In the genomic region with DNA sequence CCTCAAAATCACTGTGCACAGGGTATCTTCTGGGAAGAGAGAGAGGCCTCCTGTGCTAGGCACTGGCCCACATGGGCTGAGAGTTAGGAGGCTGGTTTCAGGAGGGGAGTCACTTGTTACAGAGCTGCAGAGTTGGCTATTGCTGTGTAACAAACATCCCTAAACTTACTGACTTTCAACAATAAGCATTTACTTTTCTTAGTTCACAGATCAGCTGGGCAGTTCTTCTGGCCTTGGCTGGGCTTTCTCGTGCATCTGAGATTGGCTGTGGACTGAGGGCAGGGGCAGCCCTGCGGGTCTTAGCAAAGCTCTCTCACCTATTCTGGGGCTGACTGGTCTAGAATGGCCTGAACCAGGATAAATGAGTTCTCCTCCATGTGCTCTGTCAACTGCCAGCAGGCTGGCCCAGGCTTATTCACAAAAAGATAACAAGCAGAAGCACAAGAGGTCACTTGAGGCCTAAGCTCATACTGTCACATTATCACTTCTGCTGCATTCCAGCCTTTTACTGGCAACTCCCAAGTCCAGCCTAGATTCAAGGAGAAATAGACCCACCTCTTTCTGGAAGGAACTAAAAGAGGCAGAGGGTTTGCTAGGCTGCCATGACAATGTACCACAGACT, we compare ENCODE assay signal across 18 cellular contexts. TPM values are rescaled to one million over a fixed set of nuclear protein-coding genes. Genes with fewer than 3 reads are reported as not detected.
DNase-seq lines count a peak whose midpoint lies in the region; ATAC-seq, FAIRE-seq and TF ChIP-seq lines count a peak whose summit lies in the region.
"Had no signal": no experiment of that assay in that cellular context is flagged by ENCODE, and none has a peak within 500 bp of the region (broad histone marks: within the 10 kb centered on the region; RNA-seq: fewer than 3 reads in every experiment).

No MANE protein-coding gene starts in this region.

- H2AFZ ChIP-seq in HepG2 (ENCODE audit: low read length), result no peak overlapping the region

- DNase-seq in HepG2 (ENCODE audit: low spot score) (no peak), right lobe of liver (no peak), coronary artery (ENCODE audit: low spot score) (peak; percentile 16), left ventricle myocardium superior (peak; percentile 35), testis (peak; percentile 48), NCI-H748 (lab: John Stamatoyannopoulos, UW; ENCODE audit: unreplicated experiment) (no peak), amygdala (lab: John Stamatoyannopoulos, UW) (no peak)
- no peak for DNase-seq in natural killer cell treated with Interleukin-12 subunit alpha and Interleukin-12 subunit beta and Interleukin-15 and Interleukin-18, amount 100 ng/mL, for 72 hours (ENCODE audit: low spot score)
- DNase-seq: Calu3; CD8-positive, alpha-beta T cell; DMS79 treated with DMSO at 0.1 percent for 48 hours; HCEC 1CT; HFFc6 had no signal

- H3K4me1 ChIP-seq in HepG2 (ENCODE audit: insufficient read depth, low read length) (peaks cover 12% of the 10 kb centered on the region; the same call in 1 of the 2 replicates), right lobe of liver (no peaks in the 10 kb centered on the region), testis (no peaks in the 10 kb centered on the region)
- H3K4me1 ChIP-seq: BLaER1 treated with 17β-estradiol and CSF1 and Interleukin-3, amounts not matched to agents 10 nM and 100 nM had no signal

- H3K9ac ChIP-seq in HepG2 (ENCODE audit: insufficient read depth, low read depth, low read length), result no peak overlapping the region
- H3K9ac ChIP-seq: BLaER1 treated with 17β-estradiol and CSF1 and Interleukin-3, amounts not matched to agents 10 nM and 100 nM had no signal

- H3K27ac Mint-ChIP-seq in natural killer cell treated with Interleukin-12 subunit alpha and Interleukin-12 subunit beta and Interleukin-15 and Interleukin-18, amount 100 ng/mL, for 72 hours, result no peak overlapping the region
- H3K27ac Mint-ChIP-seq: B cell; CD8-positive, alpha-beta T cell; HFFc6 had no signal

- H3K27ac ChIP-seq in HepG2 (ENCODE audit: extremely low read length, insufficient read depth, low read length) (no peak overlapping the region), right lobe of liver (no peak overlapping the region), coronary artery (no peak overlapping the region), testis (peak overlapping the region in 1 of 2 donors; percentile 50)
- H3K27ac ChIP-seq: BLaER1 treated with 17β-estradiol and CSF1 and Interleukin-3, amounts not matched to agents 10 nM and 100 nM had no signal

- H3K79me2 ChIP-seq in HepG2 (ENCODE audit: insufficient read depth, low read length), result no peaks in the 10 kb centered on the region

- H3K4me3 ChIP-seq in HepG2 (replicated peaks in 1 of 3; ENCODE audit: insufficient read depth in 1 of 3, low read depth in 2 of 3, low read length in 3 of 3) (no peak overlapping the region), right lobe of liver (no peak overlapping the region), coronary artery (no peak overlapping the region), testis (no peak overlapping the region)
- H3K4me3 ChIP-seq: BLaER1 treated with 17β-estradiol and CSF1 and Interleukin-3, amounts not matched to agents 10 nM and 100 nM had no signal

- TF ChIP-seq EP300 in HepG2 (IDR thresholded peaks at IDR 0.05; ENCODE audit: low read depth in 2 of 2, low read length in 2 of 2) (no peak), HepG2 (CRISPR knock-in tag; IDR thresholded peaks at IDR 0.05; ENCODE audit: borderline replicate concordance) (no peak)

- no peaks in the 10 kb centered on the region for H3K9me3 Mint-ChIP-seq in natural killer cell treated with Interleukin-12 subunit alpha and Interleukin-12 subunit beta and Interleukin-15 and Interleukin-18, amount 100 ng/mL, for 72 hours
- H3K9me3 Mint-ChIP-seq: CD8-positive, alpha-beta T cell; HFFc6 had no signal

- H3K4me3 Mint-ChIP-seq in natural killer cell treated with Interleukin-12 subunit alpha and Interleukin-12 subunit beta and Interleukin-15 and Interleukin-18, amount 100 ng/mL, for 72 hours, result no peak overlapping the region
- H3K4me3 Mint-ChIP-seq: B cell; CD8-positive, alpha-beta T cell; HFFc6 had no signal

- in situ Hi-C loops in HepG2 (cut with HindIII; ENCODE audit: extremely low pct_ligation_motif_present, low pct_unique_long_range_greater_than_20kb), result loop anchor here (10.0 kb wide), 2 partner anchors 89 to 269 kb away; a partner anchor contains a TSS

- TF ChIP-seq CTCF in HepG2 (CRISPR knock-in tag; IDR thresholded peaks at IDR 0.05) (no peak), right lobe of liver (IDR thresholded peaks at IDR 0.05) (no peak), coronary artery (IDR thresholded peaks at IDR 0.05) (no peak), testis (IDR thresholded peaks at IDR 0.05) (no peak)

- H4K20me1 ChIP-seq in HepG2 (ENCODE audit: insufficient read depth, low read length), result no peaks in the 10 kb centered on the region
- H4K20me1 ChIP-seq: BLaER1 treated with 17β-estradiol and CSF1 and Interleukin-3, amounts not matched to agents 10 nM and 100 nM had no signal

- FAIRE-seq in HepG2 (lab: Jason Lieb, UNC), result no peak
- FAIRE-seq: GM12891, GM19239, H1 had no signal

- TF ChIP-seq RAD21 in HepG2 (CRISPR knock-in tag; IDR thresholded peaks at IDR 0.05), result no peak

- H3K27me3 ChIP-seq in HepG2 (ENCODE audit: control insufficient read depth in 1 of 2, insufficient read depth in 2 of 2, low read length in 2 of 2) (peaks cover 1 to 7% of the 10 kb centered on the region in 2 experiments; a peak in 3 of 5 replicates), right lobe of liver (no peaks in the 10 kb centered on the region), testis (no peaks in the 10 kb centered on the region)

- H3K27me3 Mint-ChIP-seq in natural killer cell treated with Interleukin-12 subunit alpha and Interleukin-12 subunit beta and Interleukin-15 and Interleukin-18, amount 100 ng/mL, for 72 hours, result peaks cover 0 to 5% of the 10 kb centered on the region in 2 donors
- H3K27me3 Mint-ChIP-seq: B cell had no signal

- CTCF ChIA-PET in HepG2 (lab: Yijun Ruan, JAX; ENCODE audit: low intra/inter-chr PET ratio, low total read pairs), result no interaction called here

- no peaks in the 10 kb centered on the region for H3K36me3 ChIP-seq in HepG2 (replicated peaks in 1 of 2; ENCODE audit: control insufficient read depth in 1 of 2, insufficient read depth in 2 of 2, low read length in 2 of 2)
- H3K36me3 ChIP-seq in right lobe of liver, result no peaks in the 10 kb centered on the region
- no peaks in the 10 kb centered on the region for H3K36me3 ChIP-seq in testis (ENCODE audit: low read depth, missing control alignments)
- H3K36me3 ChIP-seq: BLaER1 treated with 17β-estradiol and CSF1 and Interleukin-3, amounts not matched to agents 10 nM and 100 nM had no signal

- H3K4me1 Mint-ChIP-seq in natural killer cell treated with Interleukin-12 subunit alpha and Interleukin-12 subunit beta and Interleukin-15 and Interleukin-18, amount 100 ng/mL, for 72 hours (ENCODE audit: low read depth in 2 of 2), result no peaks in the 10 kb centered on the region

- TF ChIP-seq POLR2A in HepG2 (IDR thresholded peaks at IDR 0.05; ENCODE audit: insufficient read depth in 1 of 2, low read depth in 2 of 2, low read length in 2 of 2) (no peak), right lobe of liver (IDR thresholded peaks at IDR 0.05) (no peak), testis (IDR thresholded peaks at IDR 0.05) (no peak)

- H3K4me2 ChIP-seq in HepG2 (ENCODE audit: low read depth, low read length), result no peak overlapping the region; the same call in 1 of the 2 replicates
- H3K4me2 ChIP-seq: BLaER1 treated with 17β-estradiol and CSF1 and Interleukin-3, amounts not matched to agents 10 nM and 100 nM had no signal

- no peaks in the 10 kb centered on the region for H3K36me3 Mint-ChIP-seq in natural killer cell treated with Interleukin-12 subunit alpha and Interleukin-12 subunit beta and Interleukin-15 and Interleukin-18, amount 100 ng/mL, for 72 hours
- H3K36me3 Mint-ChIP-seq: CD8-positive, alpha-beta T cell had no signal

- H3K9me3 ChIP-seq in HepG2 (ENCODE audit: low read length), result no peaks in the 10 kb centered on the region
- H3K9me3 ChIP-seq in right lobe of liver, result no peaks in the 10 kb centered on the region
- no peaks in the 10 kb centered on the region for H3K9me3 ChIP-seq in testis

- POLR2A ChIA-PET in HepG2 (lab: Yijun Ruan, JAX), result no interaction called here

- intact Hi-C loops in HepG2 (cut with micrococcal nuclease; ENCODE audit: unreplicated experiment) (loop anchor here (5.0 kb wide), 1 partner anchor 86 kb away; no protein-coding TSS in a partner anchor), right lobe of liver (cut with DNase I) (no loop called here), left ventricle myocardium superior (cut with micrococcal nuclease) (no loop called here), testis (cut with DNase I; ENCODE audit: low total_unique reads) (no loop called here)

- no peak for ATAC-seq in HepG2
- no peak for ATAC-seq in right lobe of liver
- ATAC-seq in left ventricle myocardium superior, result peak; percentile 83
- ATAC-seq in natural killer cell treated with Interleukin-12 subunit alpha and Interleukin-12 subunit beta and Interleukin-15 and Interleukin-18, amount 100 ng/mL, for 72 hours, result no peak
- ATAC-seq: CD8-positive, alpha-beta T cell had no signal

- 69% methylated on average over 2 of the region's 2 CpGs for WGBS in HepG2 (ENCODE audit: low lambda C conversion rate)
- no CpG with 5 or more reads among the region's 2 CpGs for WGBS in right lobe of liver (ENCODE audit: insufficient coverage, low coverage, low lambda C conversion rate, missing lambda C conversion rate)
- WGBS in testis, 2 donors, result 86 to 89% methylated on average over 2 of the region's 2 CpGs

- BruUV-seq in HepG2 (replicated peaks; lab: Mats Ljungman, UMichigan), result no TSS peak

RNA-seq across cellular contexts. Expression of a gene that starts 17.2 kb away (rescaled TPM):
- total RNA-seq in HepG2 (2016; rRNA removed; fragmentation: Illumina TruSeq; extraction: Trizol), result 11.8 and 14.7 TPM in 2 replicates
- 3.7 and 3.9 TPM in 2 replicates for total RNA-seq in HepG2 (2016; cell fraction: cytosol; rRNA removed; fragmentation: Illumina TruSeq; extraction: Trizol; ENCODE audit: low read depth)
- 10.8 and 13.0 TPM in 2 replicates for total RNA-seq in HepG2 (2016; cell fraction: insoluble cytoplasmic fraction; rRNA removed; fragmentation: Illumina TruSeq; extraction: Trizol)
- total RNA-seq in HepG2 (2016; cell fraction: membrane; rRNA removed; fragmentation: Illumina TruSeq; extraction: Trizol), result 10.4 and 11.3 TPM in 2 replicates
- 10.6 and 12.4 TPM in 2 replicates for total RNA-seq in HepG2 (2016; cell fraction: nucleus; rRNA removed; fragmentation: Illumina TruSeq; extraction: Trizol)
- 7.9 and 9.4 TPM in 2 replicates for polyA plus RNA-seq in HepG2 (2011; rRNA removed)
- polyA plus RNA-seq in HepG2 (2011; cell fraction: cytosol; rRNA removed), result 3.7 and 5.1 TPM in 2 replicates
- 22.2 and 23.7 TPM in 2 replicates for polyA plus RNA-seq in HepG2 (2011; cell fraction: nucleus; rRNA removed)
- polyA plus RNA-seq in HepG2 (2012), result 8.1 and 8.8 TPM in 2 replicates
- 3.3 and 4.1 TPM in 2 replicates for polyA plus RNA-seq in HepG2 (2016; cell fraction: cytosol; fragmentation: Illumina TruSeq; extraction: Trizol; ENCODE audit: low read depth)
- polyA plus RNA-seq in HepG2 (2016; cell fraction: insoluble cytoplasmic fraction; fragmentation: Illumina TruSeq; extraction: Trizol; ENCODE audit: low read depth), result 8.2 and 9.0 TPM in 2 replicates
- polyA plus RNA-seq in HepG2 (2016; cell fraction: membrane; fragmentation: Illumina TruSeq; extraction: Trizol; ENCODE audit: low read depth), result 5.9 and 6.1 TPM in 2 replicates
- 15.4 and 16.1 TPM in 2 replicates for polyA plus RNA-seq in HepG2 (2016; cell fraction: nucleus; fragmentation: Illumina TruSeq; extraction: Trizol; ENCODE audit: insufficient read depth, low read depth)
- 15.6 and 28.8 TPM in 2 replicates for polyA minus RNA-seq in HepG2 (2011; rRNA and poly(A)+ RNA removed; ENCODE audit: low replicate concordance)
- polyA minus RNA-seq in HepG2 (2011; cell fraction: cytosol; rRNA and poly(A)+ RNA removed), result 7.3 and 10.0 TPM in 2 replicates
- 15.7 and 18.5 TPM in 2 replicates for polyA minus RNA-seq in HepG2 (2011; cell fraction: nucleus; rRNA and poly(A)+ RNA removed)
- total RNA-seq in right lobe of liver, result 10 to 100 TPM; 10.5 to 13.9 (median 11.5) TPM
- 17.8 TPM for total RNA-seq in left ventricle myocardium superior
- 10 to 100 TPM; 41.7 to 44.8 TPM for total RNA-seq in testis
- polyA plus RNA-seq in testis (ENCODE audit: insufficient read depth, low read depth, low replicate concordance), result 19.6 TPM
- 10 to 100 TPM; 17.9 to 19.1 TPM for total RNA-seq in natural killer cell treated with Interleukin-12 subunit alpha and Interleukin-12 subunit beta and Interleukin-15 and Interleukin-18, amount 100 ng/mL, for 72 hours

RNA-seq across cellular contexts. Expression of a gene that starts 51.0 kb away (rescaled TPM):
- total RNA-seq in HepG2 (2016; rRNA removed; fragmentation: Illumina TruSeq; extraction: Trizol), result 69.2 and 74.3 TPM in 2 replicates
- 14.2 and 14.8 TPM in 2 replicates for total RNA-seq in HepG2 (2016; cell fraction: cytosol; rRNA removed; fragmentation: Illumina TruSeq; extraction: Trizol; ENCODE audit: low read depth)
- total RNA-seq in HepG2 (2016; cell fraction: insoluble cytoplasmic fraction; rRNA removed; fragmentation: Illumina TruSeq; extraction: Trizol), result 70.2 and 72.6 TPM in 2 replicates
- 27.9 and 28.9 TPM in 2 replicates for total RNA-seq in HepG2 (2016; cell fraction: membrane; rRNA removed; fragmentation: Illumina TruSeq; extraction: Trizol)
- 64.0 TPM in 2 replicates for total RNA-seq in HepG2 (2016; cell fraction: nucleus; rRNA removed; fragmentation: Illumina TruSeq; extraction: Trizol)
- polyA plus RNA-seq in HepG2 (2011; rRNA removed), result 54.7 and 60.1 TPM in 2 replicates
- 28.6 and 33.5 TPM in 2 replicates for polyA plus RNA-seq in HepG2 (2011; cell fraction: cytosol; rRNA removed)
- polyA plus RNA-seq in HepG2 (2011; cell fraction: nucleus; rRNA removed), result 148 and 153 TPM in 2 replicates
- polyA plus RNA-seq in HepG2 (2012), result 41.3 and 42.1 TPM in 2 replicates
- polyA plus RNA-seq in HepG2 (2016; cell fraction: cytosol; fragmentation: Illumina TruSeq; extraction: Trizol; ENCODE audit: low read depth), result 23.2 and 27.5 TPM in 2 replicates
- 79.2 and 82.6 TPM in 2 replicates for polyA plus RNA-seq in HepG2 (2016; cell fraction: insoluble cytoplasmic fraction; fragmentation: Illumina TruSeq; extraction: Trizol; ENCODE audit: low read depth)
- 27.1 and 31.5 TPM in 2 replicates for polyA plus RNA-seq in HepG2 (2016; cell fraction: membrane; fragmentation: Illumina TruSeq; extraction: Trizol; ENCODE audit: low read depth)
- polyA plus RNA-seq in HepG2 (2016; cell fraction: nucleus; fragmentation: Illumina TruSeq; extraction: Trizol; ENCODE audit: insufficient read depth, low read depth), result 204 and 214 TPM in 2 replicates
- polyA minus RNA-seq in HepG2 (2011; rRNA and poly(A)+ RNA removed; ENCODE audit: low replicate concordance), result 20.9 and 34.4 TPM in 2 replicates
- 12.5 and 15.0 TPM in 2 replicates for polyA minus RNA-seq in HepG2 (2011; cell fraction: cytosol; rRNA and poly(A)+ RNA removed)
- polyA minus RNA-seq in HepG2 (2011; cell fraction: nucleus; rRNA and poly(A)+ RNA removed), result 53.0 and 61.3 TPM in 2 replicates
- 10 to 100 TPM; 36.8 to 53.6 (median 48.0) TPM for total RNA-seq in right lobe of liver
- 153 TPM for total RNA-seq in left ventricle myocardium superior
- 10 to 100 TPM; 40.4 to 55.4 TPM for total RNA-seq in testis
- 102 TPM for polyA plus RNA-seq in testis (ENCODE audit: insufficient read depth, low read depth, low replicate concordance)
- 100 to 1,000 TPM in 1 of 2 donors, 10 to 100 TPM in 1; 41.5 to 117 TPM for total RNA-seq in natural killer cell treated with Interleukin-12 subunit alpha and Interleukin-12 subunit beta and Interleukin-15 and Interleukin-18, amount 100 ng/mL, for 72 hours

Comparison
In these comparisons a context has a peak if more than half of its experiments do, and no peak if none do; other contexts are left out.
1. DNase-seq: peak in coronary artery (single experiment), left ventricle myocardium superior (single experiment) and testis (single experiment); none in HepG2 (single experiment), right lobe of liver (0 of 3), natural killer cell treated with Interleukin-12 subunit alpha and Interleukin-12 subunit beta and Interleukin-15 and Interleukin-18, amount 100 ng/mL, for 72 hours (single experiment), NCI-H748 (single experiment) and amygdala (0 of 56).